ENCODE assay signal across 1 cellular context in the genomic region with DNA sequence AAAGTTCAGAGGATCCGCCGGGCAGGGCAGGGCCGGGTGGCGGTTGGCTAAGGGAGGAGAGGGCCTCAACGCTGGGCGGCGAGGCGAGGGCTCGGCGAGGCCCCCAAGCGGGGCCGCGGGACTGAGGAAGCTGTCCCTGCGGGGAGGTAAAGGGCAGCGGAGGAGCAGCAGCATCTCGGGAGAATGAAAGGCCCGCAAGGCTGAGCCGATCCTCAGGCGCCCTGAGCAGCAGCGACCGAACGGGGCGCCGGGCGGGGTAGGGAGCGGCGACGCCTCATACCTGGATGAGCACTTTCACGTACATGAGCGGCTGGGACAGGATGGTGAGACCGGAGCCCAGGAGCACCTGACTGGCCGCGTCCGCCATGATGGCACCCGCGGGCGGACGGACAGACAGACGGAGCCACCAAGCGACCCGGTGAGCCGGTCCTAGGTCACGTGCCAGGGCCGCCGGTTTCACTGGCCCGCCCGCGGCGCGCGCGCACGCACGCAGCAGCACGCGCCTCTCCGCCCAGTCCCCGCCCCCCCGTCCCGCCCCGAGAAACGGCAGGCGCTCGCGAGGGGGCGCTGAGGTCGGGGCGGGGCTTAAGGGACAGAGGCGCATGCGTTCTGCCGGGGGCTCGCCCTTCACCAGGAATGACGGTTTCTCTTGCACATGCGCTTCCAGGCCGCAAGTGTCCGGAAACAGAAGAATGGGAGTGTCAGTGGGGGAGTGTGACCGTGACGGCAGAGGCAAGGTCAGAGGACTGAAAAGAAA.
TF ChIP-seq lines count a peak whose summit lies in the region.

A gene (minus strand): TSS at position 461 of the 757 bp plus-strand sequence. CDS start 94 bp downstream, at position 367.

TF ChIP-seq in HEK293, 187 proteins besides CTCF, POLR2A, EP300 and RAD21 (continued from another document):
- TF ChIP-seq, protein P1, sequence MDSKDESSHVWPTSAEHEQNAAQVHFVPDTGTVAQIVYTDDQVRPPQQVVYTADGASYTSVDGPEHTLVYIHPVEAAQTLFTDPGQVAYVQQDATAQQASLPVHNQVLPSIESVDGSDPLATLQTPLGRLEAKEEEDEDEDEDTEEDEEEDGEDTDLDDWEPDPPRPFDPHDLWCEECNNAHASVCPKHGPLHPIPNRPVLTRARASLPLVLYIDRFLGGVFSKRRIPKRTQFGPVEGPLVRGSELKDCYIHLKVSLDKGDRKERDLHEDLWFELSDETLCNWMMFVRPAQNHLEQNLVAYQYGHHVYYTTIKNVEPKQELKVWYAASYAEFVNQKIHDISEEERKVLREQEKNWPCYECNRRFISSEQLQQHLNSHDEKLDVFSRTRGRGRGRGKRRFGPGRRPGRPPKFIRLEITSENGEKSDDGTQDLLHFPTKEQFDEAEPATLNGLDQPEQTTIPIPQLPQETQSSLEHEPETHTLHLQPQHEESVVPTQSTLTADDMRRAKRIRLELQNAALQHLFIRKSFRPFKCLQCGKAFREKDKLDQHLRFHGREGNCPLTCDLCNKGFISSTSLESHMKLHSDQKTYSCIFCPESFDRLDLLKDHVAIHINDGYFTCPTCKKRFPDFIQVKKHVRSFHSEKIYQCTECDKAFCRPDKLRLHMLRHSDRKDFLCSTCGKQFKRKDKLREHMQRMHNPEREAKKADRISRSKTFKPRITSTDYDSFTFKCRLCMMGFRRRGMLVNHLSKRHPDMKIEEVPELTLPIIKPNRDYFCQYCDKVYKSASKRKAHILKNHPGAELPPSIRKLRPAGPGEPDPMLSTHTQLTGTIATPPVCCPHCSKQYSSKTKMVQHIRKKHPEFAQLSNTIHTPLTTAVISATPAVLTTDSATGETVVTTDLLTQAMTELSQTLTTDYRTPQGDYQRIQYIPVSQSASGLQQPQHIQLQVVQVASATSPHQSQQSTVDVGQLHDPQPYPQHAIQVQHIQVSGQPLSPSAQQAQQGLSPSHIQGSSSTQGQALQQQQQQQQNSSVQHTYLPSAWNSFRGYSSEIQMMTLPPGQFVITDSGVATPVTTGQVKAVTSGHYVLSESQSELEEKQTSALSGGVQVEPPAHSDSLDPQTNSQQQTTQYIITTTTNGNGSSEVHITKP (tag by site-specific recombination; IDR thresholded peaks at IDR 0.05), result peak; percentile 88
- TF ChIP-seq ZNF501 (tag by site-specific recombination; IDR thresholded peaks at IDR 0.05), result peak; percentile 91
- no peak for TF ChIP-seq ZNF555 (tag by site-specific recombination; conservative IDR thresholded peaks at IDR 0.05)
- no peak for TF ChIP-seq ZNF169 (tag by site-specific recombination; IDR thresholded peaks at IDR 0.05)
- TF ChIP-seq, protein P2, sequence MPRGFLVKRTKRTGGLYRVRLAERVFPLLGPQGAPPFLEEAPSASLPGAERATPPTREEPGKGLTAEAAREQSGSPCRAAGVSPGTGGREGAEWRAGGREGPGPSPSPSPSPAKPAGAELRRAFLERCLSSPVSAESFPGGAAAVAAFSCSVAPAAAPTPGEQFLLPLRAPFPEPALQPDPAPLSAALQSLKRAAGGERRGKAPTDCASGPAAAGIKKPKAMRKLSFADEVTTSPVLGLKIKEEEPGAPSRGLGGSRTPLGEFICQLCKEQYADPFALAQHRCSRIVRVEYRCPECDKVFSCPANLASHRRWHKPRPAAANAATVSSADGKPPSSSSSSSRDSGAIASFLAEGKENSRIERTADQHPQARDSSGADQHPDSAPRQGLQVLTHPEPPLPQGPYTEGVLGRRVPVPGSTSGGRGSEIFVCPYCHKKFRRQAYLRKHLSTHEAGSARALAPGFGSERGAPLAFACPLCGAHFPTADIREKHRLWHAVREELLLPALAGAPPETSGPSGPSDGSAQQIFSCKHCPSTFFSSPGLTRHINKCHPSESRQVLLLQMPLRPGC (tag by site-specific recombination; IDR thresholded peaks at IDR 0.05), result peak; percentile 22; the same call in 1 of the 2 replicates
- TF ChIP-seq ZSCAN23 (tag by site-specific recombination; IDR thresholded peaks at IDR 0.05), result peak; percentile 71; the same call in 1 of the 2 replicates
- no peak for TF ChIP-seq ZBTB21 (tag by site-specific recombination; IDR thresholded peaks at IDR 0.05)
- TF ChIP-seq ZNF585B (tag by site-specific recombination; IDR thresholded peaks at IDR 0.05), result no peak
- TF ChIP-seq HOXA7 (CRISPR knock-in tag; IDR thresholded peaks at IDR 0.05; ENCODE audit: borderline replicate concordance), result no peak
- peak; percentile 80 for TF ChIP-seq ZNF76 (tag by site-specific recombination; IDR thresholded peaks at IDR 0.05; ENCODE audit: borderline replicate concordance, low read depth)
- peak; percentile 90; the same call in 1 of the 2 replicates for TF ChIP-seq ZNF610 (tag by site-specific recombination; IDR thresholded peaks at IDR 0.05; ENCODE audit: borderline replicate concordance)
- TF ChIP-seq, protein P3, sequence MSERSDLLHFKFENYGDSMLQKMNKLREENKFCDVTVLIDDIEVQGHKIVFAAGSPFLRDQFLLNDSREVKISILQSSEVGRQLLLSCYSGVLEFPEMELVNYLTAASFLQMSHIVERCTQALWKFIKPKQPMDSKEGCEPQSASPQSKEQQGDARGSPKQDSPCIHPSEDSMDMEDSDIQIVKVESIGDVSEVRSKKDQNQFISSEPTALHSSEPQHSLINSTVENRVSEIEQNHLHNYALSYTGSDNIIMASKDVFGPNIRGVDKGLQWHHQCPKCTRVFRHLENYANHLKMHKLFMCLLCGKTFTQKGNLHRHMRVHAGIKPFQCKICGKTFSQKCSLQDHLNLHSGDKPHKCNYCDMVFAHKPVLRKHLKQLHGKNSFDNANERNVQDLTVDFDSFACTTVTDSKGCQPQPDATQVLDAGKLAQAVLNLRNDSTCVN (tag by site-specific recombination; optimal IDR thresholded peaks at IDR 0.05), result peak; percentile 87
- peak; percentile 60 for TF ChIP-seq ZFP69B (tag by site-specific recombination; IDR thresholded peaks at IDR 0.05)
- peak; percentile 88 for TF ChIP-seq YY2 (tag by site-specific recombination; IDR thresholded peaks at IDR 0.05)
- TF ChIP-seq, protein P4, sequence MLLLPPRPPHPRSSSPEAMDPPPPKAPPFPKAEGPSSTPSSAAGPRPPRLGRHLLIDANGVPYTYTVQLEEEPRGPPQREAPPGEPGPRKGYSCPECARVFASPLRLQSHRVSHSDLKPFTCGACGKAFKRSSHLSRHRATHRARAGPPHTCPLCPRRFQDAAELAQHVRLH (tag by site-specific recombination; IDR thresholded peaks at IDR 0.05), result peak; percentile 77; the same call in 1 of the 2 replicates
- TF ChIP-seq ZNF10 (tag by site-specific recombination; IDR thresholded peaks at IDR 0.05), result no peak; the same call in 1 of the 2 replicates
